In genomic region chr19:1354496-1355257, GRCh38 we compare ENCODE assay signal across 8 cellular contexts.
DNase-seq lines count a peak whose midpoint lies in the region; ATAC-seq lines count a peak whose summit lies in the region.

No MANE protein-coding gene starts in this region.

- DNase-seq in AG20443 (ENCODE audit: low spot score) (peak; percentile 99), NCI-H446 treated with DMSO at 0.1 percent for 48 hours (lab: John Stamatoyannopoulos, UW) (peak; percentile 68), left kidney (ENCODE audit: low read depth, low spot score) (peak; percentile 97)
- peak; percentile 82 to 83 for DNase-seq in activated CD4-positive, alpha-beta T cell treated with anti-CD3 and anti-CD28 coated beads for 4 hours
- DNase-seq in stimulated activated CD4-positive, alpha-beta T cell treated with anti-CD3 and anti-CD28 coated beads, Interleukin-1b, Interleukin-23, amount 100 ng/mL, for 48 hours: peak; percentile 78

- H3K27ac ChIP-seq in cingulate gyrus (ENCODE audit: low read depth, low read length): peak overlapping the region; percentile 100

- peak; percentile 84 for ATAC-seq in GM19043 (IDR thresholded peaks at IDR 0.05; ENCODE audit: low read depth, unreplicated experiment)
- ATAC-seq in HG03354 (IDR thresholded peaks at IDR 0.05; ENCODE audit: poor library complexity, severe bottlenecking, unreplicated experiment): peak; percentile 85

Comparison
In these comparisons a context has a peak if more than half of its experiments do, and no peak if none do; other contexts are left out.
1. Peak in every context shown above with its lines: DNase-seq, ATAC-seq and H3K27ac ChIP-seq.